Comparison of ENCODE assay signal across 8 cellular contexts in genomic region chr3:98733055-98733777, GRCh38. TPM values are rescaled to one million over a fixed set of nuclear protein-coding genes. Genes with fewer than 3 reads are reported as not detected.
DNase-seq lines count a peak whose midpoint lies in the region; ATAC-seq and TF ChIP-seq lines count a peak whose summit lies in the region.

No MANE protein-coding gene starts in this region.

- intact Hi-C loops in activated T-helper 1 cell treated with anti-CD3 and anti-CD28 coated beads, Interleukin-12 subunit alpha, Interleukin-12 subunit beta, Interleukin-2, Interleukin-4 antibody, amounts not matched to agents 30 ng/mL and 10 ng/mL and 1 ng/mL, durations not matched to agents 14 hours and 24 hours and 36 hours (cut with micrococcal nuclease), result loop anchor here (5.0 kb wide), 1 partner anchor 211 kb away; the partner anchor contains the start of gene CLDND1

- peaks cover 50% of the 10 kb centered on the region for H3K27me3 Mint-ChIP-seq in activated T-helper 1 cell treated with anti-CD3 and anti-CD28 coated beads, Interleukin-12 subunit alpha, Interleukin-12 subunit beta, Interleukin-2, Interleukin-4 antibody, amounts not matched to agents 30 ng/mL and 10 ng/mL and 1 ng/mL, durations not matched to agents 14 hours and 24 hours and 36 hours (ENCODE audit: insufficient read depth)
- peaks cover 20% of the 10 kb centered on the region for H3K27me3 Mint-ChIP-seq in glutamatergic neuron (ENCODE audit: unreplicated experiment)

- H3K4me3 ChIP-seq in neuron (ENCODE audit: low read length), result peak overlapping the region; percentile 70

- DNase-seq in CD1c-positive myeloid dendritic cell (ENCODE audit: extremely low spot score), result peak; percentile 23
- peak; percentile 19 for DNase-seq in GM19238 (ENCODE audit: insufficient read length, low spot score)
- DNase-seq in activated T-helper 1 cell treated with anti-CD3 and anti-CD28 coated beads, Interleukin-12 subunit alpha, Interleukin-12 subunit beta, Interleukin-2, Interleukin-4 antibody, amounts not matched to agents 30 ng/mL and 10 ng/mL and 1 ng/mL, durations not matched to agents 14 hours and 24 hours and 36 hours (ENCODE audit: low spot score), result peak; percentile 2
- DNase-seq in glutamatergic neuron, result peak; percentile 67
- DNase-seq in NCI-H2107 (lab: John Stamatoyannopoulos, UW), result no peak

- H3K4me1 Mint-ChIP-seq in activated T-helper 1 cell treated with anti-CD3 and anti-CD28 coated beads, Interleukin-12 subunit alpha, Interleukin-12 subunit beta, Interleukin-2, Interleukin-4 antibody, amounts not matched to agents 30 ng/mL and 10 ng/mL and 1 ng/mL, durations not matched to agents 14 hours and 24 hours and 36 hours (ENCODE audit: low read depth), result peaks cover 13% of the 10 kb centered on the region
- H3K4me1 Mint-ChIP-seq in glutamatergic neuron (ENCODE audit: low read depth, unreplicated experiment), result peaks cover 43% of the 10 kb centered on the region

- H2AFZ ChIP-seq in neuron (ENCODE audit: low read depth, low read length), result peak overlapping the region; percentile 96

- TF ChIP-seq CTCF in glutamatergic neuron (IDR thresholded peaks at IDR 0.05; ENCODE audit: partially characterized antibody, unreplicated experiment), result no peak

- H3K36me3 Mint-ChIP-seq in activated T-helper 1 cell treated with anti-CD3 and anti-CD28 coated beads, Interleukin-12 subunit alpha, Interleukin-12 subunit beta, Interleukin-2, Interleukin-4 antibody, amounts not matched to agents 30 ng/mL and 10 ng/mL and 1 ng/mL, durations not matched to agents 14 hours and 24 hours and 36 hours (ENCODE audit: low read depth), result no peaks in the 10 kb centered on the region
- H3K36me3 Mint-ChIP-seq in glutamatergic neuron (ENCODE audit: unreplicated experiment), result no peaks in the 10 kb centered on the region

- peak overlapping the region; percentile 65 for H3K4me3 Mint-ChIP-seq in activated T-helper 1 cell treated with anti-CD3 and anti-CD28 coated beads, Interleukin-12 subunit alpha, Interleukin-12 subunit beta, Interleukin-2, Interleukin-4 antibody, amounts not matched to agents 30 ng/mL and 10 ng/mL and 1 ng/mL, durations not matched to agents 14 hours and 24 hours and 36 hours
- peak overlapping the region; percentile 99 for H3K4me3 Mint-ChIP-seq in glutamatergic neuron (ENCODE audit: unreplicated experiment)

- H3K9me3 ChIP-seq in neuron (ENCODE audit: low read length), result no peaks in the 10 kb centered on the region

- no peak overlapping the region for H3K27ac Mint-ChIP-seq in activated T-helper 1 cell treated with anti-CD3 and anti-CD28 coated beads, Interleukin-12 subunit alpha, Interleukin-12 subunit beta, Interleukin-2, Interleukin-4 antibody, amounts not matched to agents 30 ng/mL and 10 ng/mL and 1 ng/mL, durations not matched to agents 14 hours and 24 hours and 36 hours
- H3K27ac Mint-ChIP-seq in glutamatergic neuron (ENCODE audit: unreplicated experiment), result peak overlapping the region; percentile 98

- H3K4me1 ChIP-seq in neuron (ENCODE audit: insufficient read depth, low read length), result peaks cover 6% of the 10 kb centered on the region

- peaks cover 7% of the 10 kb centered on the region for H3K27me3 ChIP-seq in neuron (ENCODE audit: insufficient read depth, low read length)

- peak; percentile 7 for ATAC-seq in HG03565 (IDR thresholded peaks at IDR 0.05; ENCODE audit: unreplicated experiment)
- ATAC-seq in HG03342 (IDR thresholded peaks at IDR 0.05; ENCODE audit: unreplicated experiment), result no peak

- no peaks in the 10 kb centered on the region for H3K9me3 Mint-ChIP-seq in activated T-helper 1 cell treated with anti-CD3 and anti-CD28 coated beads, Interleukin-12 subunit alpha, Interleukin-12 subunit beta, Interleukin-2, Interleukin-4 antibody, amounts not matched to agents 30 ng/mL and 10 ng/mL and 1 ng/mL, durations not matched to agents 14 hours and 24 hours and 36 hours
- peaks cover 27% of the 10 kb centered on the region for H3K9me3 Mint-ChIP-seq in glutamatergic neuron (ENCODE audit: unreplicated experiment)

- no peaks in the 10 kb centered on the region for H3K36me3 ChIP-seq in neuron (ENCODE audit: insufficient read depth, low read length)

RNA-seq across cellular contexts. Expression of gene ST3GAL6, which starts 29.9 kb away (rescaled TPM):
- total RNA-seq in activated T-helper 1 cell treated with anti-CD3 and anti-CD28 coated beads, Interleukin-12 subunit alpha, Interleukin-12 subunit beta, Interleukin-2, Interleukin-4 antibody, amounts not matched to agents 30 ng/mL and 10 ng/mL and 1 ng/mL, durations not matched to agents 14 hours and 24 hours and 36 hours, result 0.44 and 0.83 TPM in 2 replicates
- total RNA-seq in glutamatergic neuron (ENCODE audit: unreplicated experiment), result 52.9 TPM

Comparison
In these comparisons a context has a peak if more than half of its experiments do, and no peak if none do; other contexts are left out.
1. RNA of gene ST3GAL6, which starts 29.9 kb away (total RNA-seq): 52.9 TPM in glutamatergic neuron (single experiment); 0.44 to 0.83 TPM in activated T-helper 1 cell treated with anti-CD3 and anti-CD28 coated beads, Interleukin-12 subunit alpha, Interleukin-12 subunit beta, Interleukin-2, Interleukin-4 antibody, amounts not matched to agents 30 ng/mL and 10 ng/mL and 1 ng/mL, durations not matched to agents 14 hours and 24 hours and 36 hours; every median in the first group is over 10 times any median in the second.